23 cellular contexts compared by ENCODE assay signal in genomic region chr21:26351661-26352060, GRCh38.
"Had no signal": no experiment of that assay in that cellular context is flagged by ENCODE, and none has a peak within 500 bp of the region (broad histone marks: within the 10 kb centered on the region; RNA-seq: fewer than 3 reads in every experiment).

No MANE protein-coding gene starts in this region.

- H3K4me1 ChIP-seq: body of pancreas, heart left ventricle, vagina had no signal

- FAIRE-seq: endometrium, islet of Langerhans had no signal

- H3K27me3 ChIP-seq: body of pancreas, heart left ventricle, vagina had no signal

- DNase-seq: activated CD4-positive, alpha-beta memory T cell treated with anti-CD3 and anti-CD28 coated beads for 36 hours; activated CD4-positive, alpha-beta T cell treated with anti-CD3 and anti-CD28 coated beads for 48 hours; activated naive CD4-positive, alpha-beta T cell treated with anti-CD3 and anti-CD28 coated beads for 36 hours; activated naive CD8-positive, alpha-beta T cell treated with anti-CD3 and anti-CD28 coated beads, Interleukin-2, amount 10 ng/mL, durations not matched to agents 7 days and 5 days; activated T-cell treated with anti-CD3 and anti-CD28 coated beads, Interleukin-2, amount 50 U/mL, for 48 hours; body of pancreas; caudate nucleus; effector CD4-positive, alpha-beta T cell; heart left ventricle; left colon; mesendoderm; mucosa of descending colon; naive B cell; posterior cingulate gyrus; stimulated activated CD4-positive, alpha-beta T cell treated with anti-CD3 and anti-CD28 coated beads, Interleukin-4, amount 100 ng/mL, for 24 hours; stimulated activated naive CD4-positive, alpha-beta T cell treated with Interleukin-2 at 50 U/mL for 16 hours; T-helper 17 cell had no signal

- H3K27ac ChIP-seq: body of pancreas, heart left ventricle, thoracic aorta, vagina had no signal

- ATAC-seq: body of pancreas, esophagus mucosa, heart left ventricle, left colon, mucosa of descending colon, sciatic nerve, T-helper 17 cell had no signal

- H3K4me3 ChIP-seq: body of pancreas, heart left ventricle, mucosa of descending colon, thoracic aorta, vagina had no signal

- H3K36me3 ChIP-seq: heart left ventricle, thoracic aorta, vagina had no signal

- H3K9me3 ChIP-seq: body of pancreas, mucosa of descending colon, thoracic aorta, vagina had no signal
